ENCODE assay signal across 8 cellular contexts in the genomic region with DNA sequence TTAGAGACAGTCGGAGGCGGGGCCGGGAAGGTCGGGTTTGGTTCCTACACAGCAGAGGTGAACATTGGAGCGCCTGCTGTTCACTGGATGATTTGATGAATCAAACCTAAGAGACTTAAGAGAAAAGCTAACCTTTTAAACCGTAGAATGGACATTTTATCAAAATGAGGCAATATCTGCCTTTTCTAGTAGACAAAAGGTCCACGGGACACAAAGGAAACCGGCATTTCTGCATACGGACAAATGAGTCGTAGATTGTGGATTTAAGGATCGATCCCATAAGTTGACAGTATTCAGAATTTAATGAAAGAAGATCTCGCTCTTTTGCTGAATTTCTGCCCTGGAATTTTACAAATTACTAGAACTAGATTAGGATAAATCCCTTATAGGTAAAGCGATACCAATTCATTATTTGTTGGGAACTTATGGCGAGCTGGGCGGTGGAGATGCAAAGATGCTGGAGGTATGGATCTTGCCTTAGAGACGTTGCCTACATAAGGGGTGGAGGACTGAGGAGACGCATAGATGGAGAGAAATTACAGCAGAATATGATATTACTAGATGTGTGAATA. TPM values are rescaled to one million over a fixed set of nuclear protein-coding genes. Genes with fewer than 3 reads are reported as not detected.
DNase-seq lines count a peak whose midpoint lies in the region; ATAC-seq and TF ChIP-seq lines count a peak whose summit lies in the region.

No MANE protein-coding gene starts in this region.

- POLR2A ChIA-PET in activated CD8-positive, alpha-beta T cell treated with anti-CD3 and anti-CD28 coated beads for 36 hours (lab: Charles Lee): interaction anchor here (0.6 to 3.1 kb wide), 14 partner anchors 9 to 365 kb away, joined by 3 to 21 read pairs (median 4); partner anchors contain the start of genes TMEM14B and TMEM14C

- no peak overlapping the region for H3K27ac ChIP-seq in iPS DF 6.9 (ENCODE audit: low read length)
- peak overlapping the region; percentile 98 for H3K27ac ChIP-seq in stomach smooth muscle (ENCODE audit: low read length)

- CTCF ChIA-PET in activated CD8-positive, alpha-beta T cell treated with anti-CD3 and anti-CD28 coated beads for 36 hours (lab: Charles Lee): interaction anchor here (1.0 to 1.5 kb wide), 4 partner anchors 15 to 343 kb away, joined by 3 to 7 read pairs (median 3); no protein-coding TSS in a partner anchor

- no peaks in the 10 kb centered on the region for H3K27me3 Mint-ChIP-seq in activated CD8-positive, alpha-beta T cell treated with anti-CD3 and anti-CD28 coated beads for 36 hours

- DNase-seq in NCI-H2227 (lab: John Stamatoyannopoulos, UW; ENCODE audit: unreplicated experiment) (peak; percentile 14), NCI-H2227 treated with DMSO at 0.1 percent for 48 hours (lab: John Stamatoyannopoulos, UW) (no peak), iPS DF 6.9 (ENCODE audit: low read depth, low spot score) (no peak), NCI-H1048 (lab: John Stamatoyannopoulos, UW) (no peak), omental fat pad (ENCODE audit: low spot score) (no peak)
- DNase-seq in activated CD8-positive, alpha-beta T cell treated with anti-CD3 and anti-CD28 coated beads for 36 hours: no peak
- no peak for DNase-seq in stimulated activated CD4-positive, alpha-beta T cell treated with anti-CD3 and anti-CD28 coated beads, Interleukin-4, amount 100 ng/mL, for 24 hours

- no peaks in the 10 kb centered on the region for H3K27me3 ChIP-seq in iPS DF 6.9 (ENCODE audit: control insufficient read depth, insufficient read depth, low read length)
- H3K27me3 ChIP-seq in stomach smooth muscle (ENCODE audit: control insufficient read depth in 1 of 2, insufficient read depth in 2 of 2, low read length in 2 of 2): no peaks in the 10 kb centered on the region

- WGBS in iPS DF 6.9 (ENCODE audit: insufficient coverage, insufficient read length): no CpG with 5 or more reads among the region's 17 CpGs

- H3K36me3 Mint-ChIP-seq in activated CD8-positive, alpha-beta T cell treated with anti-CD3 and anti-CD28 coated beads for 36 hours (ENCODE audit: low read depth): peaks cover 49% of the 10 kb centered on the region

- peaks cover 1% of the 10 kb centered on the region; the same call in 1 of the 2 replicates for H3K4me1 ChIP-seq in iPS DF 6.9 (ENCODE audit: control insufficient read depth, insufficient read depth, low read length)
- peaks cover 13% of the 10 kb centered on the region for H3K4me1 ChIP-seq in stomach smooth muscle (ENCODE audit: control insufficient read depth, insufficient read depth, low read length)

- H3K9me3 Mint-ChIP-seq in activated CD8-positive, alpha-beta T cell treated with anti-CD3 and anti-CD28 coated beads for 36 hours: no peaks in the 10 kb centered on the region

- ATAC-seq in activated CD8-positive, alpha-beta T cell treated with anti-CD3 and anti-CD28 coated beads for 36 hours: no peak
- no peak for ATAC-seq in omental fat pad (ENCODE audit: low FRiP score)

- H3K4me3 ChIP-seq in iPS DF 6.9 (ENCODE audit: low read length) (peak overlapping the region; percentile 99), stomach smooth muscle (ENCODE audit: low read length in 2 of 2) (peak overlapping the region; percentile 75 to 100)

- H3K4me1 Mint-ChIP-seq in activated CD8-positive, alpha-beta T cell treated with anti-CD3 and anti-CD28 coated beads for 36 hours (ENCODE audit: low read depth): peaks cover 32% of the 10 kb centered on the region

- peaks cover 10% of the 10 kb centered on the region for H3K36me3 ChIP-seq in iPS DF 6.9 (ENCODE audit: control insufficient read depth, insufficient read depth, low read length)
- H3K36me3 ChIP-seq in stomach smooth muscle (ENCODE audit: control insufficient read depth in 2 of 2, insufficient read depth in 2 of 2, low read length in 2 of 2): peaks cover 0 to 6% of the 10 kb centered on the region in 2 donors

- H3K9me3 ChIP-seq in iPS DF 6.9 (ENCODE audit: control insufficient read depth, insufficient read depth, low read length) (no peaks in the 10 kb centered on the region), stomach smooth muscle (ENCODE audit: control insufficient read depth in 2 of 2, low read length in 2 of 2) (no peaks in the 10 kb centered on the region)

- no peak for TF ChIP-seq CTCF in activated CD8-positive, alpha-beta T cell treated with anti-CD3 and anti-CD28 coated beads for 36 hours (IDR thresholded peaks at IDR 0.05)
- no peak for TF ChIP-seq CTCF in omental fat pad (IDR thresholded peaks at IDR 0.05)

- H3K4me3 Mint-ChIP-seq in activated CD8-positive, alpha-beta T cell treated with anti-CD3 and anti-CD28 coated beads for 36 hours: peak overlapping the region; percentile 90

- H3K27ac Mint-ChIP-seq in activated CD8-positive, alpha-beta T cell treated with anti-CD3 and anti-CD28 coated beads for 36 hours: peak overlapping the region; percentile 99

- intact Hi-C loops in activated CD8-positive, alpha-beta T cell treated with anti-CD3 and anti-CD28 coated beads for 36 hours (cut with micrococcal nuclease): loop anchor here (2.0 kb wide), 1 partner anchor 52 kb away; the partner anchor contains the start of gene TMEM14B

- peak overlapping the region; percentile 97 to 98 for H3K9ac ChIP-seq in stomach smooth muscle (ENCODE audit: low read length in 2 of 2)

RNA-seq across cellular contexts. Expression of gene PAK1IP1, which starts 0.4 kb away (rescaled TPM):
- 10 to 100 TPM; 34.2 to 35.5 TPM for total RNA-seq in activated CD8-positive, alpha-beta T cell treated with anti-CD3 and anti-CD28 coated beads for 36 hours
- total RNA-seq in omental fat pad: 10 to 100 TPM; 10.7 to 36.5 (median 15.1) TPM

RNA-seq across cellular contexts. Expression of gene C6orf52, which starts 0.8 kb away (rescaled TPM):
- 1 to 10 TPM; 2.6 to 3.3 TPM for total RNA-seq in activated CD8-positive, alpha-beta T cell treated with anti-CD3 and anti-CD28 coated beads for 36 hours
- total RNA-seq in omental fat pad: not detected

RNA-seq across cellular contexts. Expression of gene TMEM14C, which starts 27.7 kb away (rescaled TPM):
- 10 to 100 TPM; 60.1 to 62.0 TPM for total RNA-seq in activated CD8-positive, alpha-beta T cell treated with anti-CD3 and anti-CD28 coated beads for 36 hours
- 100 to 1,000 TPM in 2 of 4 donors, 10 to 100 TPM in 2; 97.9 to 144 (median 116) TPM for total RNA-seq in omental fat pad

RNA-seq across cellular contexts. Expression of gene TMEM14B, which starts 52.4 kb away (rescaled TPM):
- 10 to 100 TPM; 92.1 to 94.2 TPM for total RNA-seq in activated CD8-positive, alpha-beta T cell treated with anti-CD3 and anti-CD28 coated beads for 36 hours
- 100 to 1,000 TPM in 1 of 4 donors, 10 to 100 TPM in 3; 69.1 to 100 (median 73.7) TPM for total RNA-seq in omental fat pad
